In genomic region chr1:59699227-59699847, GRCh38 we compare ENCODE assay signal across 7 cellular contexts.
A peak's percentile ranks its signal among the peaks of the same experiment; 100 is the strongest.
DNase-seq lines count a peak whose midpoint lies in the region; ATAC-seq and TF ChIP-seq lines count a peak whose summit lies in the region.

No MANE protein-coding gene starts in this region.

- no peaks in the 10 kb centered on the region for H3K9me2 ChIP-seq in DOHH2 (replicated peaks; ENCODE audit: control insufficient read depth, low read length)

- H4K20me1 ChIP-seq in DOHH2 (ENCODE audit: control insufficient read depth, insufficient read depth, low read depth, low read length) (no peaks in the 10 kb centered on the region), KMS-11 (ENCODE audit: insufficient read depth) (no peaks in the 10 kb centered on the region)

- H3K27me3 ChIP-seq in DOHH2 (ENCODE audit: control insufficient read depth, low read length) (no peaks in the 10 kb centered on the region; the same call in 1 of the 2 replicates), KMS-11 (ENCODE audit: insufficient read depth, low read depth) (no peaks in the 10 kb centered on the region)

- no peaks in the 10 kb centered on the region for H3K36me3 Mint-ChIP-seq in mesothelial cell of epicardium

- peak overlapping the region; percentile 32 for H3K4me3 Mint-ChIP-seq in mesothelial cell of epicardium

- H3K4me3 ChIP-seq in DOHH2 (ENCODE audit: low read length) (no peak overlapping the region), KMS-11 (IDR thresholded peaks at IDR 0.05; ENCODE audit: insufficient read depth, low read depth, low read length) (no peak overlapping the region)

- H3K27ac Mint-ChIP-seq in mesothelial cell of epicardium, result peak overlapping the region; percentile 92

- no peaks in the 10 kb centered on the region for H3F3A ChIP-seq in DOHH2 (ENCODE audit: control insufficient read depth, insufficient read depth)

- no peaks in the 10 kb centered on the region for H3K9me3 ChIP-seq in DOHH2 (ENCODE audit: control insufficient read depth, insufficient read depth, low read length)

- no peaks in the 10 kb centered on the region for H3K27me3 Mint-ChIP-seq in mesothelial cell of epicardium (ENCODE audit: low read depth)

- H3K4me2 ChIP-seq in DOHH2 (ENCODE audit: low read length), result no peak overlapping the region
- peak overlapping the region; percentile 93 for H3K4me2 ChIP-seq in KMS-11

- peaks cover 59% of the 10 kb centered on the region for H3K4me1 Mint-ChIP-seq in mesothelial cell of epicardium

- H2AFZ ChIP-seq in KMS-11 (ENCODE audit: low read depth), result peak overlapping the region; percentile 32; the same call in 1 of the 2 replicates

- H3K4me1 ChIP-seq in DOHH2 (ENCODE audit: control insufficient read depth, low read length) (peaks cover 12% of the 10 kb centered on the region), KMS-11 (ENCODE audit: low read depth, poor library complexity, severe bottlenecking) (peaks cover 45% of the 10 kb centered on the region)

- 0 out of 2 replicates have a peak overlapping the region, but pooled peaks have one; percentile 3 for H3K9ac ChIP-seq in KMS-11

- H3K27ac ChIP-seq in DOHH2 (ENCODE audit: low read depth, low read length) (no peak overlapping the region), KMS-11 (peak overlapping the region; percentile 81; the same call in 1 of the 2 replicates)

- H3K36me3 ChIP-seq in DOHH2 (ENCODE audit: control insufficient read depth, low read length) (no peaks in the 10 kb centered on the region), KMS-11 (ENCODE audit: insufficient read depth) (no peaks in the 10 kb centered on the region)

- no peak for ATAC-seq in HG03025 (IDR thresholded peaks at IDR 0.05; ENCODE audit: low FRiP score, unreplicated experiment)

- TF ChIP-seq CTCF in DOHH2 (IDR thresholded peaks at IDR 0.05; ENCODE audit: low read depth, low read length, poor library complexity, severe bottlenecking), result peak; percentile 76
- TF ChIP-seq CTCF in KMS-11 (conservative IDR thresholded peaks at IDR 0.05; ENCODE audit: low read depth, low read length), result peak; percentile 99
- peak; percentile 93 for TF ChIP-seq CTCF in mesothelial cell of epicardium (IDR thresholded peaks at IDR 0.05; ENCODE audit: unreplicated experiment)

- peak; percentile 53 for DNase-seq in RPMI7951 (ENCODE audit: low read depth)
- DNase-seq in dedifferentiated amniotic fluid mesenchymal stem cell (ENCODE audit: extremely low spot score), result peak; percentile 71
- DNase-seq in mesothelial cell of epicardium (ENCODE audit: low spot score in 2 of 2, unreplicated experiment in 2 of 2), result no peak
- DNase-seq in posterior vena cava (ENCODE audit: low spot score), result no peak

- peaks cover 4% of the 10 kb centered on the region for H3K9me3 Mint-ChIP-seq in mesothelial cell of epicardium

- no peaks in the 10 kb centered on the region for H3K79me2 ChIP-seq in DOHH2 (ENCODE audit: control insufficient read depth, low read length)
- H3K79me2 ChIP-seq in KMS-11 (ENCODE audit: insufficient read depth, low read depth), result no peaks in the 10 kb centered on the region

- intact Hi-C loops in posterior vena cava (cut with DNase I), result no loop called here

Comparison
In these comparisons a context has a peak if more than half of its experiments do, and no peak if none do; other contexts are left out.
1. DNase-seq: peak in RPMI7951 (single experiment) and dedifferentiated amniotic fluid mesenchymal stem cell (single experiment); none in mesothelial cell of epicardium (0 of 2) and posterior vena cava (single experiment).
2. Peak in every context shown above with its lines, with median percentiles within 50 percentile points of each other: CTCF ChIP-seq.